In genomic region chr13:48234652-48235099, GRCh38 we compare ENCODE assay signal across 8 cellular contexts. TPM values are rescaled to one million over a fixed set of nuclear protein-coding genes. Genes with fewer than 3 reads are reported as not detected.
DNase-seq lines count a peak whose midpoint lies in the region; ATAC-seq, FAIRE-seq and TF ChIP-seq lines count a peak whose summit lies in the region.

No MANE protein-coding gene starts in this region.

- peaks cover 63% of the 10 kb centered on the region for H3K79me2 ChIP-seq in HepG2 (ENCODE audit: insufficient read depth, low read length)

- peak overlapping the region; percentile 80 for H3K4me2 ChIP-seq in HepG2 (ENCODE audit: low read depth, low read length)

- H3K27me3 ChIP-seq in HepG2 (ENCODE audit: control insufficient read depth in 1 of 2, insufficient read depth in 2 of 2, low read length in 2 of 2) (no peaks in the 10 kb centered on the region; a peak in 1 of 5 replicates), thymus (ENCODE audit: control insufficient read depth, insufficient read depth) (no peaks in the 10 kb centered on the region)

- DNase-seq in activated CD8-positive, alpha-beta memory T cell treated with anti-CD3 and anti-CD28 coated beads, Interleukin-2, amount 10 ng/mL, durations not matched to agents 7 days and 5 days, result no peak
- no peak for DNase-seq in activated CD8-positive, alpha-beta memory T cell treated with anti-CD3 and anti-CD28 coated beads for 24 hours
- DNase-seq in astrocyte of the spinal cord (ENCODE audit: low read depth, low spot score) (peak; percentile 45), HepG2 (ENCODE audit: low spot score) (no peak), DMS 273 (lab: John Stamatoyannopoulos, UW; ENCODE audit: unreplicated experiment) (no peak), nucleus accumbens (lab: John Stamatoyannopoulos, UW) (no peak), NCI-H2227 (lab: John Stamatoyannopoulos, UW; ENCODE audit: unreplicated experiment) (no peak)

- H3K4me1 ChIP-seq in HepG2 (ENCODE audit: insufficient read depth, low read length) (peaks cover 73% of the 10 kb centered on the region), thymus (ENCODE audit: control insufficient read depth, insufficient read depth, low read length) (peaks cover 14% of the 10 kb centered on the region)

- ATAC-seq in activated CD8-positive, alpha-beta memory T cell treated with anti-CD3 and anti-CD28 coated beads, Interleukin-2, amount 10 ng/mL, durations not matched to agents 7 days and 5 days, result no peak
- ATAC-seq in HepG2, result no peak

- no peak for TF ChIP-seq EP300 in HepG2 (IDR thresholded peaks at IDR 0.05; ENCODE audit: low read depth in 2 of 2, low read length in 2 of 2)
- no peak for TF ChIP-seq EP300 in HepG2 (CRISPR knock-in tag; IDR thresholded peaks at IDR 0.05; ENCODE audit: borderline replicate concordance)

- intact Hi-C loops in HepG2 (cut with micrococcal nuclease; ENCODE audit: unreplicated experiment), result loop anchor here (1.0 to 5.0 kb wide), 2 partner anchors 68 to 346 kb away; partner anchors contain the start of gene RB1

- H3K36me3 Mint-ChIP-seq in activated CD8-positive, alpha-beta memory T cell treated with anti-CD3 and anti-CD28 coated beads, Interleukin-2, amount 10 ng/mL, durations not matched to agents 7 days and 5 days, result peaks cover 21% of the 10 kb centered on the region

- TF ChIP-seq CTCF in astrocyte of the spinal cord (IDR thresholded peaks at IDR 0.05; ENCODE audit: low read depth, low read length) (no peak), HepG2 (CRISPR knock-in tag; IDR thresholded peaks at IDR 0.05) (no peak)

- peak overlapping the region; percentile 24 for H3K27ac Mint-ChIP-seq in activated CD8-positive, alpha-beta memory T cell treated with anti-CD3 and anti-CD28 coated beads, Interleukin-2, amount 10 ng/mL, durations not matched to agents 7 days and 5 days

- H3K27ac ChIP-seq in HepG2 (ENCODE audit: extremely low read length, insufficient read depth, low read length) (peak overlapping the region; percentile 10), thymus (ENCODE audit: low read depth) (no peak overlapping the region)

- H3K4me3 Mint-ChIP-seq in activated CD8-positive, alpha-beta memory T cell treated with anti-CD3 and anti-CD28 coated beads, Interleukin-2, amount 10 ng/mL, durations not matched to agents 7 days and 5 days, result peak overlapping the region; percentile 69

- peak overlapping the region; percentile 97 for H3K9ac ChIP-seq in HepG2 (ENCODE audit: insufficient read depth, low read depth, low read length)

- peaks cover 40% of the 10 kb centered on the region for H3K4me1 Mint-ChIP-seq in activated CD8-positive, alpha-beta memory T cell treated with anti-CD3 and anti-CD28 coated beads, Interleukin-2, amount 10 ng/mL, durations not matched to agents 7 days and 5 days

- no peak for TF ChIP-seq POLR2A in HepG2 (IDR thresholded peaks at IDR 0.05; ENCODE audit: insufficient read depth in 1 of 2, low read depth in 2 of 2, low read length in 2 of 2)

- WGBS in HepG2 (ENCODE audit: low lambda C conversion rate), result 38% methylated on average over 4 of the region's 4 CpGs
- WGBS in thymus, result 29% methylated on average over 4 of the region's 4 CpGs

- H3K4me3 ChIP-seq in astrocyte of the spinal cord (ENCODE audit: low read depth, low read length) (peak overlapping the region; percentile 79), HepG2 (replicated peaks in 1 of 3; ENCODE audit: insufficient read depth in 1 of 3, low read depth in 2 of 3, low read length in 3 of 3) (peak overlapping the region; percentile 98 to 100 (median 99); a peak in 4 of 6 replicates), thymus (ENCODE audit: low read length) (peak overlapping the region; percentile 49)

- H4K20me1 ChIP-seq in HepG2 (ENCODE audit: insufficient read depth, low read length), result peaks cover 30% of the 10 kb centered on the region

- CTCF ChIA-PET in activated CD8-positive, alpha-beta memory T cell treated with anti-CD3 and anti-CD28 coated beads, Interleukin-2, amount 10 ng/mL, durations not matched to agents 7 days and 5 days (lab: Charles Lee), result interaction anchor here (1.0 to 1.8 kb wide), 5 partner anchors 57 to 534 kb away, joined by 3 to 9 read pairs (median 4); partner anchors contain the start of gene MED4
- CTCF ChIA-PET in HepG2 (lab: Yijun Ruan, JAX; ENCODE audit: low intra/inter-chr PET ratio, low total read pairs), result no interaction called here

- peaks cover 0 to 5% of the 10 kb centered on the region in 2 experiments; a peak in 1 of 5 replicates for H3K36me3 ChIP-seq in HepG2 (replicated peaks in 1 of 2; ENCODE audit: control insufficient read depth in 1 of 2, insufficient read depth in 2 of 2, low read length in 2 of 2)
- H3K36me3 ChIP-seq in thymus (ENCODE audit: control insufficient read depth, insufficient read depth), result peaks cover 5% of the 10 kb centered on the region

- TF ChIP-seq RAD21 in HepG2 (CRISPR knock-in tag; IDR thresholded peaks at IDR 0.05), result no peak

- peaks cover 15% of the 10 kb centered on the region for H3K27me3 Mint-ChIP-seq in activated CD8-positive, alpha-beta memory T cell treated with anti-CD3 and anti-CD28 coated beads, Interleukin-2, amount 10 ng/mL, durations not matched to agents 7 days and 5 days

- POLR2A ChIA-PET in HepG2 (lab: Yijun Ruan, JAX), result no interaction called here

- no TSS peak for BruUV-seq in HepG2 (replicated peaks; lab: Mats Ljungman, UMichigan)

- no peaks in the 10 kb centered on the region for H3K9me3 ChIP-seq in HepG2 (ENCODE audit: low read length)
- no peaks in the 10 kb centered on the region for H3K9me3 ChIP-seq in thymus (ENCODE audit: control insufficient read depth)

- in situ Hi-C loops in astrocyte of the spinal cord (cut with HindIII; ENCODE audit: low sequenced_read_pairs), result no loop called here
- in situ Hi-C loops in HepG2 (cut with HindIII; ENCODE audit: extremely low pct_ligation_motif_present, low pct_unique_long_range_greater_than_20kb), result loop anchor here (5.0 kb wide), 1 partner anchor 107 kb away; no protein-coding TSS in a partner anchor

- H3K9me3 Mint-ChIP-seq in activated CD8-positive, alpha-beta memory T cell treated with anti-CD3 and anti-CD28 coated beads, Interleukin-2, amount 10 ng/mL, durations not matched to agents 7 days and 5 days (ENCODE audit: low read depth), result no peaks in the 10 kb centered on the region

- H2AFZ ChIP-seq in HepG2 (ENCODE audit: low read length), result no peak overlapping the region

- FAIRE-seq in HepG2 (lab: Jason Lieb, UNC), result no peak

TF ChIP-seq in HepG2, 621 proteins besides CTCF, POLR2A, EP300 and RAD21:
- TF ChIP-seq LBX2 (CRISPR knock-in tag; IDR thresholded peaks at IDR 0.05; ENCODE audit: borderline replicate concordance), result no peak
- TF ChIP-seq SAP130 (CRISPR knock-in tag; IDR thresholded peaks at IDR 0.05; ENCODE audit: low read depth), result peak; percentile 5; the same call in 1 of the 2 replicates
- no peak for TF ChIP-seq TOE1 (CRISPR knock-in tag; IDR thresholded peaks at IDR 0.05)
- TF ChIP-seq HNRNPH1 (optimal IDR thresholded peaks at IDR 0.05; ENCODE audit: low read depth, low read length), result no peak

RNA-seq across cellular contexts. Expression of gene ITM2B, which starts 1.7 kb away (rescaled TPM):
- total RNA-seq in activated CD8-positive, alpha-beta memory T cell treated with anti-CD3 and anti-CD28 coated beads, Interleukin-2, amount 10 ng/mL, durations not matched to agents 7 days and 5 days, result 100 to 1,000 TPM; 163 to 197 TPM
- total RNA-seq in HepG2 (2016; rRNA removed; fragmentation: Illumina TruSeq; extraction: Trizol), result 80.7 and 158 TPM in 2 replicates
- 19.7 and 23.5 TPM in 2 replicates for total RNA-seq in HepG2 (2016; cell fraction: cytosol; rRNA removed; fragmentation: Illumina TruSeq; extraction: Trizol; ENCODE audit: low read depth)
- total RNA-seq in HepG2 (2016; cell fraction: insoluble cytoplasmic fraction; rRNA removed; fragmentation: Illumina TruSeq; extraction: Trizol), result 78.9 and 158 TPM in 2 replicates
- total RNA-seq in HepG2 (2016; cell fraction: membrane; rRNA removed; fragmentation: Illumina TruSeq; extraction: Trizol), result 28.8 and 29.1 TPM in 2 replicates
- 139 and 183 TPM in 2 replicates for total RNA-seq in HepG2 (2016; cell fraction: nucleus; rRNA removed; fragmentation: Illumina TruSeq; extraction: Trizol)
- 285 and 373 TPM in 2 replicates for polyA plus RNA-seq in HepG2 (2011; rRNA removed)
- polyA plus RNA-seq in HepG2 (2011; cell fraction: cytosol; rRNA removed), result 119 and 216 TPM in 2 replicates
- 51.2 and 79.9 TPM in 2 replicates for polyA plus RNA-seq in HepG2 (2011; cell fraction: nucleus; rRNA removed)
- 312 and 366 TPM in 2 replicates for polyA plus RNA-seq in HepG2 (2012)
- 32.7 and 38.7 TPM in 2 replicates for polyA plus RNA-seq in HepG2 (2016; cell fraction: cytosol; fragmentation: Illumina TruSeq; extraction: Trizol; ENCODE audit: low read depth)
- polyA plus RNA-seq in HepG2 (2016; cell fraction: insoluble cytoplasmic fraction; fragmentation: Illumina TruSeq; extraction: Trizol; ENCODE audit: low read depth), result 145 and 159 TPM in 2 replicates
- polyA plus RNA-seq in HepG2 (2016; cell fraction: membrane; fragmentation: Illumina TruSeq; extraction: Trizol; ENCODE audit: low read depth), result 44.0 and 47.1 TPM in 2 replicates
- 391 and 415 TPM in 2 replicates for polyA plus RNA-seq in HepG2 (2016; cell fraction: nucleus; fragmentation: Illumina TruSeq; extraction: Trizol; ENCODE audit: insufficient read depth, low read depth)
- polyA minus RNA-seq in HepG2 (2011; rRNA and poly(A)+ RNA removed; ENCODE audit: low replicate concordance), result 16.4 and 36.7 TPM in 2 replicates
- 139 and 194 TPM in 2 replicates for polyA minus RNA-seq in HepG2 (2011; cell fraction: cytosol; rRNA and poly(A)+ RNA removed)
- 29.0 and 53.7 TPM in 2 replicates for polyA minus RNA-seq in HepG2 (2011; cell fraction: nucleus; rRNA and poly(A)+ RNA removed)
- 720 TPM for polyA plus RNA-seq in thymus

Comparison
In these comparisons a context has a peak if more than half of its experiments do, and no peak if none do; other contexts are left out.
1. H3K4me3 ChIP-seq: peak in every context shown above with its lines; median percentile 99 in HepG2; 79 in astrocyte of the spinal cord; 49 in thymus.